Comparison of ENCODE assay signal across 21 cellular contexts in genomic region chr9:8514760-8515159, GRCh38.
DNase-seq lines count a peak whose midpoint lies in the region; ATAC-seq and TF ChIP-seq lines count a peak whose summit lies in the region.
"Had no signal": no experiment of that assay in that cellular context is flagged by ENCODE, and none has a peak within 500 bp of the region (broad histone marks: within the 10 kb centered on the region; RNA-seq: fewer than 3 reads in every experiment).

No MANE protein-coding gene starts in this region.

- WGBS in mesendoderm (ENCODE audit: extremely low coverage, insufficient coverage, low lambda C conversion rate) = no CpG with 5 or more reads among the region's 5 CpGs
- WGBS in suprapubic skin = 83% methylated on average over 5 of the region's 5 CpGs
- 81% methylated on average over 5 of the region's 5 CpGs for WGBS in smooth muscle cell (ENCODE audit: low lambda C conversion rate)

- no peak overlapping the region for H3K4me2 ChIP-seq in Loucy (ENCODE audit: low read depth, low read length, poor library complexity, severe bottlenecking)
- no peak overlapping the region for H3K4me2 ChIP-seq in mesendoderm (ENCODE audit: low read length)
- no peak overlapping the region for H3K4me2 ChIP-seq in smooth muscle cell
- H3K4me2 ChIP-seq: SK-N-SH had no signal

- ATAC-seq in GM21447 (IDR thresholded peaks at IDR 0.05; ENCODE audit: unreplicated experiment) = no peak
- ATAC-seq: GM12878, Right ventricle myocardium inferior, T-cell had no signal

- no peak overlapping the region for H2AFZ ChIP-seq in Loucy (ENCODE audit: low read length)
- no peak overlapping the region for H2AFZ ChIP-seq in smooth muscle cell (ENCODE audit: low read depth)

- H3K4me1 ChIP-seq in Loucy (ENCODE audit: insufficient read depth, low read length, poor library complexity, severe bottlenecking) = no peaks in the 10 kb centered on the region
- no peaks in the 10 kb centered on the region for H3K4me1 ChIP-seq in mesendoderm (ENCODE audit: control insufficient read depth, low read depth, low read length)
- H3K4me1 ChIP-seq in suprapubic skin = no peaks in the 10 kb centered on the region
- H3K4me1 ChIP-seq in smooth muscle cell (ENCODE audit: low read depth) = no peaks in the 10 kb centered on the region
- H3K4me1 ChIP-seq: Peyer's patch had no signal

- TF ChIP-seq CTCF in Loucy (conservative IDR thresholded peaks at IDR 0.05; ENCODE audit: low read length) = peak; percentile 32; the same call in 1 of the 2 replicates
- peak; percentile 24 for TF ChIP-seq CTCF in chondrocyte (IDR thresholded peaks at IDR 0.05)
- no peak for TF ChIP-seq CTCF in suprapubic skin (IDR thresholded peaks at IDR 0.05)
- TF ChIP-seq CTCF in smooth muscle cell (IDR thresholded peaks at IDR 0.05; ENCODE audit: borderline replicate concordance, insufficient read depth, poor library complexity, severe bottlenecking) = no peak

- no peak overlapping the region for H3K27ac ChIP-seq in mesendoderm (ENCODE audit: low read depth, low read length)
- no peak overlapping the region for H3K27ac ChIP-seq in suprapubic skin
- no peak overlapping the region for H3K27ac ChIP-seq in smooth muscle cell (ENCODE audit: low read depth)
- H3K27ac ChIP-seq: Peyer's patch had no signal

- no peaks in the 10 kb centered on the region for H3K9me2 ChIP-seq in Loucy (replicated peaks; ENCODE audit: low read depth, low read length)
- H3K9me2 ChIP-seq: SK-N-SH had no signal

- H3K27me3 ChIP-seq in Loucy (ENCODE audit: insufficient read depth, low read length, poor library complexity, severe bottlenecking) = no peaks in the 10 kb centered on the region
- H3K27me3 ChIP-seq in mesendoderm (ENCODE audit: insufficient read depth, low read length, poor library complexity) = no peaks in the 10 kb centered on the region
- H3K27me3 ChIP-seq in suprapubic skin = no peaks in the 10 kb centered on the region
- no peaks in the 10 kb centered on the region for H3K27me3 ChIP-seq in smooth muscle cell (ENCODE audit: low read depth)
- H3K27me3 ChIP-seq: Peyer's patch had no signal

- no peak overlapping the region for H4K8ac ChIP-seq in mesendoderm (ENCODE audit: low read depth, low read length)

- no peak overlapping the region for H3K27ac Mint-ChIP-seq in chondrocyte (ENCODE audit: unreplicated experiment)
- H3K27ac Mint-ChIP-seq: B cell; CD4-positive, alpha-beta memory T cell; HFFc6; T-cell had no signal

- TF ChIP-seq EP300 in suprapubic skin (IDR thresholded peaks at IDR 0.05) = no peak

- no peak overlapping the region for H3K4ac ChIP-seq in mesendoderm (ENCODE audit: low read depth, low read length)

- H2BK5ac ChIP-seq in mesendoderm (ENCODE audit: low read length) = no peak overlapping the region

- H3K4me3 ChIP-seq in Loucy (ENCODE audit: low read length, poor library complexity, severe bottlenecking) = no peak overlapping the region
- H3K4me3 ChIP-seq in mesendoderm (ENCODE audit: low read length) = no peak overlapping the region
- no peak overlapping the region for H3K4me3 ChIP-seq in suprapubic skin
- H3K4me3 ChIP-seq in smooth muscle cell = no peak overlapping the region
- H3K4me3 ChIP-seq: GM12878, Peyer's patch had no signal

- H3K56ac ChIP-seq in mesendoderm (ENCODE audit: low read length) = no peak overlapping the region

- H4K5ac ChIP-seq in mesendoderm (ENCODE audit: low read length) = no peak overlapping the region

- no peak overlapping the region for H2BK120ac ChIP-seq in mesendoderm (ENCODE audit: low read depth, low read length)

- H3K4me1 Mint-ChIP-seq in chondrocyte (ENCODE audit: low read depth) = no peaks in the 10 kb centered on the region
- H3K4me1 Mint-ChIP-seq: B cell; CD4-positive, alpha-beta memory T cell; T-cell had no signal

- H2BK15ac ChIP-seq in mesendoderm (replicated peaks; ENCODE audit: low read depth) = no peak overlapping the region

- no peaks in the 10 kb centered on the region for H3K9me3 Mint-ChIP-seq in chondrocyte (ENCODE audit: low read depth)
- H3K9me3 Mint-ChIP-seq: CD4-positive, alpha-beta memory T cell; T-cell had no signal

- H3K9ac ChIP-seq in Loucy (ENCODE audit: low read depth, low read length, poor library complexity, severe bottlenecking) = no peak overlapping the region
- no peak overlapping the region for H3K9ac ChIP-seq in mesendoderm (ENCODE audit: low read length)
- H3K9ac ChIP-seq in smooth muscle cell (ENCODE audit: low read depth) = no peak overlapping the region
- H3K9ac ChIP-seq: SK-N-SH had no signal

- no peak overlapping the region for H3K23ac ChIP-seq in mesendoderm (ENCODE audit: low read length)

- peaks cover 4% of the 10 kb centered on the region; the same call in 1 of the 2 replicates for H3K79me2 ChIP-seq in Loucy (ENCODE audit: insufficient read depth, low read length)
- no peaks in the 10 kb centered on the region for H3K79me2 ChIP-seq in mesendoderm (ENCODE audit: control insufficient read depth, insufficient read depth, low read length)
- no peaks in the 10 kb centered on the region for H3K79me2 ChIP-seq in smooth muscle cell (ENCODE audit: low read depth)

- no peaks in the 10 kb centered on the region for H3K79me1 ChIP-seq in mesendoderm (ENCODE audit: low read length)

- H3K18ac ChIP-seq in mesendoderm (ENCODE audit: low read length) = no peak overlapping the region

- no peaks in the 10 kb centered on the region for H3K27me3 Mint-ChIP-seq in chondrocyte (ENCODE audit: low read depth)
- H3K27me3 Mint-ChIP-seq: B cell; CD4-positive, alpha-beta memory T cell; T-cell had no signal

- peaks cover 3% of the 10 kb centered on the region for H4K20me1 ChIP-seq in Loucy (ENCODE audit: insufficient read depth, low read length, poor library complexity, severe bottlenecking)
- no peaks in the 10 kb centered on the region for H4K20me1 ChIP-seq in smooth muscle cell (ENCODE audit: low read depth)

- DNase-seq in Daoy (ENCODE audit: low read depth) = peak; percentile 4
- DNase-seq in chondrocyte (ENCODE audit: low spot score) = no peak
- peak; percentile 71 for DNase-seq in mesendoderm
- no peak for DNase-seq in suprapubic skin (ENCODE audit: low spot score in 2 of 2)
- DNase-seq in smooth muscle cell (lab: John Stamatoyannopoulos, UW; ENCODE audit: unreplicated experiment) = no peak
- DNase-seq: CD4-positive, alpha-beta memory T cell; HFFc6; Karpas-422; MM.1S; NCI-H1105; NCI-H1694; NCI-H345; NCI-H82; Peyer's patch; SK-N-SH; T-cell had no signal

- H3K9me3 ChIP-seq in Loucy (ENCODE audit: insufficient read depth, low read depth, low read length) (no peaks in the 10 kb centered on the region), suprapubic skin (no peaks in the 10 kb centered on the region), smooth muscle cell (replicated peaks; ENCODE audit: low read depth) (no peaks in the 10 kb centered on the region)
- H3K9me3 ChIP-seq: Peyer's patch, SK-N-SH had no signal

- H3F3A ChIP-seq in Loucy (ENCODE audit: low read depth) (no peaks in the 10 kb centered on the region), smooth muscle cell (ENCODE audit: low read depth) (no peaks in the 10 kb centered on the region)

- H3K36me3 ChIP-seq in Loucy (ENCODE audit: insufficient read depth, low read length) (peaks cover 41% of the 10 kb centered on the region), mesendoderm (ENCODE audit: control insufficient read depth, insufficient read depth, low read length) (no peaks in the 10 kb centered on the region), suprapubic skin (no peaks in the 10 kb centered on the region), smooth muscle cell (ENCODE audit: low read depth) (no peaks in the 10 kb centered on the region)
- H3K36me3 ChIP-seq: Peyer's patch had no signal

- no peak overlapping the region for H2AK5ac ChIP-seq in mesendoderm (ENCODE audit: low read length)

- H3K36me3 Mint-ChIP-seq in chondrocyte (ENCODE audit: low read depth) = no peaks in the 10 kb centered on the region
- H3K36me3 Mint-ChIP-seq: CD4-positive, alpha-beta memory T cell; T-cell had no signal

- no peak for TF ChIP-seq POLR2A in suprapubic skin (IDR thresholded peaks at IDR 0.05)

- no peak overlapping the region for H3K4me3 Mint-ChIP-seq in chondrocyte (ENCODE audit: unreplicated experiment)
- H3K4me3 Mint-ChIP-seq: B cell; CD4-positive, alpha-beta memory T cell; HFFc6; T-cell had no signal

Comparison
In these comparisons a context has a peak if more than half of its experiments do, and no peak if none do; other contexts are left out.
1. DNase-seq: peak in Daoy (single experiment) and mesendoderm (single experiment); none in chondrocyte (single experiment), suprapubic skin (0 of 2) and smooth muscle cell (single experiment).
2. CTCF ChIP-seq: peak in Loucy (single experiment) and chondrocyte (single experiment); none in suprapubic skin (0 of 2) and smooth muscle cell (single experiment).